Comparison of ENCODE assay signal across 30 cellular contexts in genomic region chr2:12254280-12254860, GRCh38.
"Had no signal": no experiment of that assay in that cellular context is flagged by ENCODE, and none has a peak within 500 bp of the region (broad histone marks: within the 10 kb centered on the region; RNA-seq: fewer than 3 reads in every experiment).

No MANE protein-coding gene starts in this region.

- H3K27me3 ChIP-seq: heart right ventricle, hepatocyte, left lung, neural progenitor cell, neutrophil, right atrium auricular region, stomach, suprapubic skin, tibial artery, upper lobe of right lung had no signal

- H3K27ac ChIP-seq: heart right ventricle, hepatocyte, left lung, neural progenitor cell, neutrophil, right atrium auricular region, skin epidermis, stomach, suprapubic skin, thoracic aorta, tibial artery, upper lobe of right lung had no signal

- H3K4me3 ChIP-seq: heart right ventricle, hepatocyte, left lung, lung, neural progenitor cell, right atrium auricular region, skin epidermis, stomach, suprapubic skin, thoracic aorta, tibial artery, upper lobe of right lung had no signal

- ATAC-seq: heart right ventricle; left cardiac atrium; left lung; natural killer cell; sciatic nerve; stimulated activated naive B cell treated with anti-CD40 and anti-IgM and Interleukin-4, amounts not matched to agents 10 μg/mL and 1 μg/mL and 100 μg/mL, for 72 hours; stimulated activated naive CD8-positive, alpha-beta T cell treated with anti-CD3 and anti-CD28 coated beads, Interleukin-15, Interleukin-2, amounts not matched to agents 100 U/mL and 50 U/mL, for 24 hours; upper lobe of right lung had no signal

- H3K9me3 ChIP-seq: heart right ventricle, left lung, neutrophil, right atrium auricular region, stomach, suprapubic skin, thoracic aorta, tibial artery, upper lobe of right lung had no signal

- DNase-seq: heart right ventricle; kidney glomerular epithelial cell; left cardiac atrium; left lung; mesendoderm; naive B cell; natural killer cell; nephron progenitor cell; occipital lobe; stimulated activated CD4-positive, alpha-beta T cell treated with anti-CD3 and anti-CD28 coated beads, Interleukin-12 subunit alpha, Interleukin-12 subunit beta, amount 100 ng/mL, for 4 hours; stimulated activated CD4-positive, alpha-beta T cell treated with anti-CD3 and anti-CD28 coated beads, Interleukin-15, amount 100 ng/mL, for 24 hours; stimulated activated CD4-positive, alpha-beta T cell treated with anti-CD3 and anti-CD28 coated beads, Interleukin-2, amount 100 ng/mL, for 24 hours; stimulated activated CD4-positive, alpha-beta T cell treated with anti-CD3 and anti-CD28 coated beads, Interleukin-4, amount 100 ng/mL, for 1 hour; stimulated activated naive B cell treated with anti-CD40 and anti-IgM and Interleukin-4, amounts not matched to agents 10 μg/mL and 1 μg/mL and 100 μg/mL, for 72 hours; stimulated activated naive CD8-positive, alpha-beta T cell treated with anti-CD3 and anti-CD28 coated beads, Interleukin-15, Interleukin-2, amounts not matched to agents 100 U/mL and 50 U/mL, for 24 hours; stomach; tibial artery; trophoblast cell; upper lobe of right lung had no signal

- FAIRE-seq: keratinocyte, urothelium cell line had no signal

- H3K4me1 ChIP-seq: left lung, upper lobe of right lung had no signal

- H3K36me3 ChIP-seq: heart right ventricle, left lung, neural progenitor cell, neutrophil, right atrium auricular region, stomach, suprapubic skin, thoracic aorta, tibial artery, upper lobe of right lung had no signal
